ENCODE assay signal across 12 cellular contexts in genomic region chr7:24378871-24379608, GRCh38.
DNase-seq lines count a peak whose midpoint lies in the region; ATAC-seq and TF ChIP-seq lines count a peak whose summit lies in the region.
"Had no signal": no experiment of that assay in that cellular context is flagged by ENCODE, and none has a peak within 500 bp of the region (broad histone marks: within the 10 kb centered on the region; RNA-seq: fewer than 3 reads in every experiment).

No MANE protein-coding gene starts in this region.

- peaks cover 11% of the 10 kb centered on the region for H3K27me3 Mint-ChIP-seq in stimulated activated memory B cell treated with anti-CD40 and anti-IgM and Interleukin-4, amounts not matched to agents 10 μg/mL and 1 μg/mL and 100 μg/mL, for 72 hours

- DNase-seq in HPDE6-E6E7 (ENCODE audit: extremely low spot score) (peak; percentile 66), fibroblast of villous mesenchyme (ENCODE audit: low read depth) (peak; percentile 12), nucleus accumbens (lab: John Stamatoyannopoulos, UW) (no peak), DMS 273 treated with DMSO at 0.1 percent for 48 hours (lab: John Stamatoyannopoulos, UW) (no peak), GDM1 (lab: John Stamatoyannopoulos, UW) (no peak)
- DNase-seq: activated T-cell treated with anti-CD3 and anti-CD28 coated beads for 4 hours, NCI-H524, right lobe of liver had no signal

- no peaks in the 10 kb centered on the region for H3K36me3 Mint-ChIP-seq in stimulated activated memory B cell treated with anti-CD40 and anti-IgM and Interleukin-4, amounts not matched to agents 10 μg/mL and 1 μg/mL and 100 μg/mL, for 72 hours

- H3K4me3 Mint-ChIP-seq in stimulated activated memory B cell treated with anti-CD40 and anti-IgM and Interleukin-4, amounts not matched to agents 10 μg/mL and 1 μg/mL and 100 μg/mL, for 72 hours: no peak overlapping the region

- peaks cover 6% of the 10 kb centered on the region for H3K4me1 Mint-ChIP-seq in stimulated activated memory B cell treated with anti-CD40 and anti-IgM and Interleukin-4, amounts not matched to agents 10 μg/mL and 1 μg/mL and 100 μg/mL, for 72 hours

- no peak for TF ChIP-seq CTCF in fibroblast of villous mesenchyme (IDR thresholded peaks at IDR 0.05; ENCODE audit: insufficient read depth, low read depth, low read length)

- ATAC-seq in SK-N-SH treated with all-trans-retinoic acid at 6 μM for 48 hours: peak; percentile 62
- no peak for ATAC-seq in stimulated activated memory B cell treated with anti-CD40 and anti-IgM and Interleukin-4, amounts not matched to agents 10 μg/mL and 1 μg/mL and 100 μg/mL, for 72 hours
- ATAC-seq: right lobe of liver had no signal

- no peaks in the 10 kb centered on the region for H3K9me3 Mint-ChIP-seq in stimulated activated memory B cell treated with anti-CD40 and anti-IgM and Interleukin-4, amounts not matched to agents 10 μg/mL and 1 μg/mL and 100 μg/mL, for 72 hours

- H3K4me3 ChIP-seq in fibroblast of villous mesenchyme (ENCODE audit: low read depth, low read length): no peak overlapping the region
- H3K4me3 ChIP-seq: right lobe of liver, SK-N-MC, suprapubic skin had no signal

- peak overlapping the region; percentile 1 for H3K27ac Mint-ChIP-seq in stimulated activated memory B cell treated with anti-CD40 and anti-IgM and Interleukin-4, amounts not matched to agents 10 μg/mL and 1 μg/mL and 100 μg/mL, for 72 hours

TF ChIP-seq in SK-N-SH treated with all-trans-retinoic acid at 6 μM for 48 hours, 23 proteins besides CTCF, POLR2A, EP300 and RAD21:
- TF ChIP-seq ZNF70 (CRISPR knock-in tag; IDR thresholded peaks at IDR 0.05): no peak
- no peak for TF ChIP-seq GLIS3 (CRISPR knock-in tag; IDR thresholded peaks at IDR 0.05)
- TF ChIP-seq, protein P1, sequence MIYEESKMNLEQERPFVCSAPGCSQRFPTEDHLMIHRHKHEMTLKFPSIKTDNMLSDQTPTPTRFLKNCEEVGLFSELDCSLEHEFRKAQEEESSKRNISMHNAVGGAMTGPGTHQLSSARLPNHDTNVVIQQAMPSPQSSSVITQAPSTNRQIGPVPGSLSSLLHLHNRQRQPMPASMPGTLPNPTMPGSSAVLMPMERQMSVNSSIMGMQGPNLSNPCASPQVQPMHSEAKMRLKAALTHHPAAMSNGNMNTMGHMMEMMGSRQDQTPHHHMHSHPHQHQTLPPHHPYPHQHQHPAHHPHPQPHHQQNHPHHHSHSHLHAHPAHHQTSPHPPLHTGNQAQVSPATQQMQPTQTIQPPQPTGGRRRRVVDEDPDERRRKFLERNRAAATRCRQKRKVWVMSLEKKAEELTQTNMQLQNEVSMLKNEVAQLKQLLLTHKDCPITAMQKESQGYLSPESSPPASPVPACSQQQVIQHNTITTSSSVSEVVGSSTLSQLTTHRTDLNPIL (CRISPR knock-in tag; IDR thresholded peaks at IDR 0.05; ENCODE audit: low read depth): peak; percentile 67
- TF ChIP-seq CSDC2 (CRISPR knock-in tag; IDR thresholded peaks at IDR 0.05): peak; percentile 65
- no peak for TF ChIP-seq CSRNP3 (CRISPR knock-in tag; IDR thresholded peaks at IDR 0.05)
- no peak for TF ChIP-seq ZFP3 (CRISPR knock-in tag; IDR thresholded peaks at IDR 0.05)
- TF ChIP-seq RARB (CRISPR knock-in tag; IDR thresholded peaks at IDR 0.05): no peak
- TF ChIP-seq ZFP30 (CRISPR knock-in tag; IDR thresholded peaks at IDR 0.05): no peak
- TF ChIP-seq, protein P2, sequence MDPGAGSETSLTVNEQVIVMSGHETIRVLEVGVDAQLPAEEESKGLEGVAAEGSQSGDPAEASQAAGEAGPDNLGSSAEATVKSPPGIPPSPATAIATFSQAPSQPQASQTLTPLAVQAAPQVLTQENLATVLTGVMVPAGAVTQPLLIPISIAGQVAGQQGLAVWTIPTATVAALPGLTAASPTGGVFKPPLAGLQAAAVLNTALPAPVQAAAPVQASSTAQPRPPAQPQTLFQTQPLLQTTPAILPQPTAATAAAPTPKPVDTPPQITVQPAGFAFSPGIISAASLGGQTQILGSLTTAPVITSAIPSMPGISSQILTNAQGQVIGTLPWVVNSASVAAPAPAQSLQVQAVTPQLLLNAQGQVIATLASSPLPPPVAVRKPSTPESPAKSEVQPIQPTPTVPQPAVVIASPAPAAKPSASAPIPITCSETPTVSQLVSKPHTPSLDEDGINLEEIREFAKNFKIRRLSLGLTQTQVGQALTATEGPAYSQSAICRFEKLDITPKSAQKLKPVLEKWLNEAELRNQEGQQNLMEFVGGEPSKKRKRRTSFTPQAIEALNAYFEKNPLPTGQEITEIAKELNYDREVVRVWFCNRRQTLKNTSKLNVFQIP (CRISPR knock-in tag; IDR thresholded peaks at IDR 0.05; ENCODE audit: borderline replicate concordance, low read depth): no peak
- TF ChIP-seq ISL1 (CRISPR knock-in tag; IDR thresholded peaks at IDR 0.05): peak; percentile 88
- no peak for TF ChIP-seq TOX (CRISPR knock-in tag; IDR thresholded peaks at IDR 0.05; ENCODE audit: borderline replicate concordance)
- TF ChIP-seq TSHZ2 (CRISPR knock-in tag; IDR thresholded peaks at IDR 0.05): no peak
- TF ChIP-seq, protein P3, sequence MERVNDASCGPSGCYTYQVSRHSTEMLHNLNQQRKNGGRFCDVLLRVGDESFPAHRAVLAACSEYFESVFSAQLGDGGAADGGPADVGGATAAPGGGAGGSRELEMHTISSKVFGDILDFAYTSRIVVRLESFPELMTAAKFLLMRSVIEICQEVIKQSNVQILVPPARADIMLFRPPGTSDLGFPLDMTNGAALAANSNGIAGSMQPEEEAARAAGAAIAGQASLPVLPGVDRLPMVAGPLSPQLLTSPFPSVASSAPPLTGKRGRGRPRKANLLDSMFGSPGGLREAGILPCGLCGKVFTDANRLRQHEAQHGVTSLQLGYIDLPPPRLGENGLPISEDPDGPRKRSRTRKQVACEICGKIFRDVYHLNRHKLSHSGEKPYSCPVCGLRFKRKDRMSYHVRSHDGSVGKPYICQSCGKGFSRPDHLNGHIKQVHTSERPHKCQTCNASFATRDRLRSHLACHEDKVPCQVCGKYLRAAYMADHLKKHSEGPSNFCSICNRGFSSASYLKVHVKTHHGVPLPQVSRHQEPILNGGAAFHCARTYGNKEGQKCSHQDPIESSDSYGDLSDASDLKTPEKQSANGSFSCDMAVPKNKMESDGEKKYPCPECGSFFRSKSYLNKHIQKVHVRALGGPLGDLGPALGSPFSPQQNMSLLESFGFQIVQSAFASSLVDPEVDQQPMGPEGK (CRISPR knock-in tag; IDR thresholded peaks at IDR 0.05; ENCODE audit: borderline replicate concordance): peak; percentile 24; the same call in 1 of the 2 replicates
- no peak for TF ChIP-seq ZC3H10 (CRISPR knock-in tag; IDR thresholded peaks at IDR 0.05)
- TF ChIP-seq PPARA (CRISPR knock-in tag; IDR thresholded peaks at IDR 0.05; ENCODE audit: borderline replicate concordance): no peak

Comparison
In these comparisons a context has a peak if more than half of its experiments do, and no peak if none do; other contexts are left out.
1. DNase-seq: peak in HPDE6-E6E7 (single experiment) and fibroblast of villous mesenchyme (single experiment); none in nucleus accumbens (0 of 56), DMS 273 treated with DMSO at 0.1 percent for 48 hours (single experiment) and GDM1 (single experiment).